ENCODE assay signal across 1 cellular context in genomic region chr1:157505481-157506272, GRCh38.
TF ChIP-seq lines count a peak whose summit lies in the region.

No MANE protein-coding gene starts in this region.

TF ChIP-seq in GM12878, 131 proteins besides CTCF, POLR2A, EP300 and RAD21 (continued from another document):
- no peak for TF ChIP-seq PAX8 (IDR thresholded peaks at IDR 0.05)
- TF ChIP-seq ATF7 (IDR thresholded peaks at IDR 0.05; ENCODE audit: low read depth) = no peak
- TF ChIP-seq RB1 (IDR thresholded peaks at IDR 0.05; ENCODE audit: borderline replicate concordance) = no peak
- no peak for TF ChIP-seq SKIL (IDR thresholded peaks at IDR 0.05; ENCODE audit: low read depth, poor library complexity, severe bottlenecking)
- 0 out of 4 replicates have a peak, but pooled peaks of 1 of the 2 experiments have one; percentile 17 for TF ChIP-seq IKZF2 (IDR thresholded peaks at IDR 0.05)
- no peak for TF ChIP-seq HDAC2 (IDR thresholded peaks at IDR 0.05)
- TF ChIP-seq SUPT20H (IDR thresholded peaks at IDR 0.05; ENCODE audit: borderline replicate concordance, control insufficient read depth, low read depth, low read length) = no peak
- TF ChIP-seq MEF2A (IDR thresholded peaks at IDR 0.05; ENCODE audit: insufficient read depth, low read depth, low read length) = no peak
- TF ChIP-seq ZNF217 (IDR thresholded peaks at IDR 0.05) = no peak
- no peak for TF ChIP-seq KDM1A (IDR thresholded peaks at IDR 0.05; ENCODE audit: borderline replicate concordance)
- peak; percentile 25; the same call in 1 of the 2 replicates for TF ChIP-seq RUNX3 (IDR thresholded peaks at IDR 0.05; ENCODE audit: low read length)
- peak in 1 of 2 experiments; percentile 20; a peak in 1 of 4 replicates for TF ChIP-seq BHLHE40 (IDR thresholded peaks at IDR 0.05; ENCODE audit: borderline replicate concordance in 1 of 2, low read depth in 2 of 2, low read length in 1 of 2)
- no peak for TF ChIP-seq USF2 (IDR thresholded peaks at IDR 0.05; ENCODE audit: borderline replicate concordance, low read depth, low read length)
- no peak for TF ChIP-seq ZZZ3 (IDR thresholded peaks at IDR 0.05; ENCODE audit: control insufficient read depth, insufficient read length, low read depth)
- TF ChIP-seq YY1 (IDR thresholded peaks at IDR 0.05; ENCODE audit: low read depth, low read length) = 0 out of 2 replicates have a peak, but pooled peaks have one; percentile 45
- TF ChIP-seq FOS (IDR thresholded peaks at IDR 0.05; ENCODE audit: borderline replicate concordance, extremely low read depth, insufficient read length) = no peak
- TF ChIP-seq SIN3A (IDR thresholded peaks at IDR 0.05; ENCODE audit: low read depth, low read length) = peak; percentile 60; the same call in 1 of the 2 replicates
- no peak for TF ChIP-seq CUX1 (IDR thresholded peaks at IDR 0.05; ENCODE audit: insufficient replicate concordance, low read depth, low read length)
- no peak for TF ChIP-seq EED (IDR thresholded peaks at IDR 0.05; ENCODE audit: low read depth)
- TF ChIP-seq MLLT1 (IDR thresholded peaks at IDR 0.05) = no peak
- peak; percentile 77 for TF ChIP-seq SMARCA5 (IDR thresholded peaks at IDR 0.05)
- peak; percentile 71 for TF ChIP-seq SMC3 (IDR thresholded peaks at IDR 0.05; ENCODE audit: borderline replicate concordance, low read length)
- no peak for TF ChIP-seq JUNB (IDR thresholded peaks at IDR 0.05)
- TF ChIP-seq RAD51 (IDR thresholded peaks at IDR 0.05) = no peak
- no peak for TF ChIP-seq HDAC6 (IDR thresholded peaks at IDR 0.05; ENCODE audit: unreplicated experiment)
TF ChIP-seq in GM12878: peak in this region for 9.
